In the genomic region with DNA sequence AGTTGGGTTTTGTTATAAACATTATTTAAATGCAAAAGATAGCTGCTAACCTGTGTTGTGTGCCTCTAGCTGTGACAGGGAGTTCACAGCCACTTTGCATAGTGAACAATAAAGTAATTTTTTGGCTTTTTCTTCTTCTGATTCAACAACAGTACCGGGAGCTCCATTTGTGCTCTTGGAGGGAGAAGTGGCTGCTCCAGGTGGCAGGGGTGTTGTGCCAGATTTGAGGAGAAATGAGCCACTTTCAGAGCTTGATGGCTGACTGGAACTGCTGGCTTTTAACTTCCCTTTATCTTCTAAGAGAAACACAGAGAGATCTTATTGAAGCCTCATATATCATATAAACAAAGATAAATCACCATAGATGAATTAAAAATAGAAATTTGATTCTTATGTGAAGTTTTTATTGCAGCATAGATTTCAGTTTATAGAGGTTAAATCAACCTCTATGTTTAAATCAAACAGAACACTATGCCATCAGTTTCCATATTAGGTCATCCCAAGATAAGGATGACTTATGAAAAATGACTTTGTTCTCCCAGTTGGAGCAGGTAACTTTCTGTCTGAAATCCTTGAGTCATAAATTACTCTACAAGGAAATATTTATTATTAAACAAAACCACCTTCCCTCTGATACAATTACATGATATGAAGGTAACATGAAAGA, we compare ENCODE assay signal across 20 cellular contexts.
A peak's percentile ranks its signal among the peaks of the same experiment; 100 is the strongest.
DNase-seq lines count a peak whose midpoint lies in the region; ATAC-seq and TF ChIP-seq lines count a peak whose summit lies in the region.
"Had no signal": no experiment of that assay in that cellular context is flagged by ENCODE, and none has a peak within 500 bp of the region (broad histone marks: within the 10 kb centered on the region; RNA-seq: fewer than 3 reads in every experiment).

No MANE protein-coding gene starts in this region.

- H2AK5ac ChIP-seq in neuronal stem cell (ENCODE audit: low read depth, low read length): no peak overlapping the region

- no peak overlapping the region for H2BK12ac ChIP-seq in neuronal stem cell (ENCODE audit: low read length)

- H2BK120ac ChIP-seq in neuronal stem cell (ENCODE audit: low read depth, low read length): no peak overlapping the region

- H3K14ac ChIP-seq in neuronal stem cell (ENCODE audit: low read length): no peak overlapping the region

- H3K9me3 ChIP-seq in neuronal stem cell (replicated peaks in 1 of 2; ENCODE audit: control insufficient read depth in 2 of 2, insufficient read depth in 1 of 2, low read depth in 1 of 2, low read length in 2 of 2) (no peaks in the 10 kb centered on the region), BE2C (no peaks in the 10 kb centered on the region)
- H3K9me3 ChIP-seq: MG63 had no signal

- no CpG with 5 or more reads among the region's 1 CpG for WGBS in neuronal stem cell (ENCODE audit: extremely low coverage in 2 of 2, insufficient read length in 2 of 2, insufficient replicate concordance in 1 of 2), 2 donors

- H3K18ac ChIP-seq in neuronal stem cell (ENCODE audit: low read length): no peak overlapping the region

- H2BK5ac ChIP-seq in neuronal stem cell (ENCODE audit: low read length): no peak overlapping the region

- in situ Hi-C loops in G401 (cut with HindIII; ENCODE audit: low sequenced_read_pairs): no loop called here

- no peak overlapping the region for H3K4me3 ChIP-seq in neuronal stem cell (ENCODE audit: low read length in 2 of 2)
- H3K4me3 ChIP-seq in BE2C (ENCODE audit: low read depth, low read length): no peak overlapping the region
- H3K4me3 ChIP-seq: MG63 had no signal

- H4K91ac ChIP-seq in neuronal stem cell (ENCODE audit: low read depth, low read length, poor library complexity): no peak overlapping the region

- TF ChIP-seq CTCF in BE2C (IDR thresholded peaks at IDR 0.05; ENCODE audit: low read depth, low read length): no peak

- H3K79me1 ChIP-seq in neuronal stem cell (ENCODE audit: low read depth, low read length): no peaks in the 10 kb centered on the region

- no peak for ATAC-seq in GM19328 (IDR thresholded peaks at IDR 0.05; ENCODE audit: unreplicated experiment)
- ATAC-seq: Right ventricle myocardium inferior had no signal

- H3K27me3 ChIP-seq in neuronal stem cell (ENCODE audit: control insufficient read depth in 3 of 3, insufficient read depth in 3 of 3, low read depth in 1 of 3, low read length in 3 of 3) (no peaks in the 10 kb centered on the region), BE2C (no peaks in the 10 kb centered on the region)
- H3K27me3 ChIP-seq: MG63 had no signal

- DNase-seq in G401 (ENCODE audit: low spot score) (peak; percentile 74), NCI-H226 (peak; percentile 52), cerebellar cortex (ENCODE audit: low spot score) (peak; percentile 68), neuronal stem cell (ENCODE audit: low spot score) (no peak), BE2C (no peak)
- no peak for DNase-seq in stimulated activated CD4-positive, alpha-beta T cell treated with anti-CD3 and anti-CD28 coated beads, Interleukin-2, amount 100 ng/mL, for 24 hours
- DNase-seq: CD4-positive, alpha-beta T cell; DMS79; HCEC 1CT; KBM-7; MG63; NCI-H1092 treated with DMSO at 0.1 percent for 48 hours; NCI-H1694; NCI-H2107; NCI-H345; NCI-H526 treated with DMSO at 0.1 percent for 48 hours; NK-92 treated with Interleukin-12 subunit alpha and Interleukin-12 subunit beta, amount 100 ng/mL, for 24 hours; OCI-M1 had no signal

- H4K8ac ChIP-seq in neuronal stem cell (ENCODE audit: low read depth, low read length): no peak overlapping the region

- H3K4me1 ChIP-seq in neuronal stem cell (ENCODE audit: control insufficient read depth in 2 of 2, insufficient read depth in 1 of 2, low read depth in 1 of 2, low read length in 2 of 2) (peaks cover 0 to 1% of the 10 kb centered on the region in 2 donors), BE2C (no peaks in the 10 kb centered on the region)

- H3K27ac ChIP-seq in neuronal stem cell (replicated peaks; ENCODE audit: low read length): no peak overlapping the region

- H2AFZ ChIP-seq in neuronal stem cell (ENCODE audit: low read length): peak overlapping the region; percentile 45

- H3K4ac ChIP-seq in neuronal stem cell (ENCODE audit: low read length): no peak overlapping the region

- H3K4me2 ChIP-seq in neuronal stem cell (ENCODE audit: insufficient read depth, low read length, poor library complexity, severe bottlenecking): no peak overlapping the region

- H3K36me3 ChIP-seq in neuronal stem cell (replicated peaks in 1 of 2; ENCODE audit: control insufficient read depth in 2 of 2, insufficient read depth in 2 of 2, low read length in 2 of 2) (peaks cover 0 to 5% of the 10 kb centered on the region in 2 donors), BE2C (no peaks in the 10 kb centered on the region)
- H3K36me3 ChIP-seq: MG63 had no signal

- no peak overlapping the region for H3K9ac ChIP-seq in neuronal stem cell (ENCODE audit: low read depth, low read length, poor library complexity)

- H2BK15ac ChIP-seq in neuronal stem cell (ENCODE audit: low read length): no peak overlapping the region

- no peak overlapping the region for H3K23ac ChIP-seq in neuronal stem cell (ENCODE audit: low read depth, low read length, poor library complexity)

Comparison
In these comparisons a context has a peak if more than half of its experiments do, and no peak if none do; other contexts are left out.
1. DNase-seq: peak in G401 (single experiment), NCI-H226 (single experiment) and cerebellar cortex (single experiment); none in neuronal stem cell (single experiment), BE2C (single experiment) and stimulated activated CD4-positive, alpha-beta T cell treated with anti-CD3 and anti-CD28 coated beads, Interleukin-2, amount 100 ng/mL, for 24 hours (0 of 2).